15 cellular contexts compared by ENCODE assay signal in genomic region chr15:39880718-39881387, GRCh38. TPM values are rescaled to one million over a fixed set of nuclear protein-coding genes. Genes with fewer than 3 reads are reported as not detected.
"Had no signal": no experiment of that assay in that cellular context is flagged by ENCODE, and none has a peak within 500 bp of the region (broad histone marks: within the 10 kb centered on the region; RNA-seq: fewer than 3 reads in every experiment).

No MANE protein-coding gene starts in this region.

- H3K27me3 Mint-ChIP-seq: naive B cell had no signal

- DNase-seq: activated CD4-positive, alpha-beta T cell treated with anti-CD3 and anti-CD28 coated beads for 4 hours; activated CD8-positive, alpha-beta memory T cell treated with anti-CD3 and anti-CD28 coated beads, Interleukin-2, amount 50 U/mL, for 4 hours; activated CD8-positive, alpha-beta T cell treated with anti-CD3 and anti-CD28 coated beads, Interleukin-2, amount 10 ng/mL, durations not matched to agents 7 days and 5 days; activated gamma-delta T cell; activated T-cell treated with anti-CD3 and anti-CD28 coated beads, Interleukin-2, amount 50 U/mL, for 72 hours; erythroblast; hypothalamus; kidney; left lung; mammary epithelial cell; naive B cell had no signal

- H3K4me2 ChIP-seq: neural progenitor cell had no signal

- H3K36me3 Mint-ChIP-seq: activated naive CD4-positive, alpha-beta T cell treated with anti-CD3 and anti-CD28 coated beads, Interleukin-2, amount 50 U/mL, for 72 hours; naive B cell; neural progenitor cell; stimulated activated effector memory CD8-positive, alpha-beta T cell treated with anti-CD3 and anti-CD28 coated beads, Interleukin-12 subunit alpha, Interleukin-12 subunit beta, amount 100 ng/mL, for 72 hours had no signal

- H2AFZ ChIP-seq: neural progenitor cell had no signal

- H3K4me1 Mint-ChIP-seq: naive B cell; neural progenitor cell; stimulated activated effector memory CD8-positive, alpha-beta T cell treated with anti-CD3 and anti-CD28 coated beads, Interleukin-12 subunit alpha, Interleukin-12 subunit beta, amount 100 ng/mL, for 72 hours had no signal

- H3K9me3 Mint-ChIP-seq: activated naive CD4-positive, alpha-beta T cell treated with anti-CD3 and anti-CD28 coated beads, Interleukin-2, amount 50 U/mL, for 72 hours; activated T-cell treated with anti-CD3 and anti-CD28 coated beads, Interleukin-2, amount 50 U/mL, for 72 hours; naive B cell; neural progenitor cell; stimulated activated effector memory CD8-positive, alpha-beta T cell treated with anti-CD3 and anti-CD28 coated beads, Interleukin-12 subunit alpha, Interleukin-12 subunit beta, amount 100 ng/mL, for 72 hours; WTC11 had no signal

- H3K27me3 ChIP-seq: left lung, neural progenitor cell had no signal

- H3K4me3 ChIP-seq: left lung, neural progenitor cell had no signal

- H3K27ac Mint-ChIP-seq: activated CD8-positive, alpha-beta T cell treated with anti-CD3 and anti-CD28 coated beads, Interleukin-2, amount 10 ng/mL, durations not matched to agents 7 days and 5 days; activated naive CD4-positive, alpha-beta T cell treated with anti-CD3 and anti-CD28 coated beads, Interleukin-2, amount 50 U/mL, for 72 hours; activated T-cell treated with anti-CD3 and anti-CD28 coated beads, Interleukin-2, amount 50 U/mL, for 72 hours; naive B cell; neural progenitor cell; stimulated activated effector memory CD8-positive, alpha-beta T cell treated with anti-CD3 and anti-CD28 coated beads, Interleukin-12 subunit alpha, Interleukin-12 subunit beta, amount 100 ng/mL, for 72 hours had no signal

- H3K9ac ChIP-seq: neural progenitor cell had no signal

- H3K36me3 ChIP-seq: left lung, neural progenitor cell had no signal

- H3K27ac ChIP-seq: left lung, neural progenitor cell had no signal

- H3K4me3 Mint-ChIP-seq: activated CD8-positive, alpha-beta T cell treated with anti-CD3 and anti-CD28 coated beads, Interleukin-2, amount 10 ng/mL, durations not matched to agents 7 days and 5 days; activated T-cell treated with anti-CD3 and anti-CD28 coated beads, Interleukin-2, amount 50 U/mL, for 72 hours; naive B cell; neural progenitor cell; stimulated activated effector memory CD8-positive, alpha-beta T cell treated with anti-CD3 and anti-CD28 coated beads, Interleukin-12 subunit alpha, Interleukin-12 subunit beta, amount 100 ng/mL, for 72 hours; WTC11 had no signal

- H3K9me3 ChIP-seq: left lung had no signal

- H3K4me1 ChIP-seq: left lung had no signal

RNA-seq across cellular contexts. Expression of gene GPR176, which starts 39.2 kb away (rescaled TPM):
- total RNA-seq: activated CD8-positive, alpha-beta T cell treated with anti-CD3 and anti-CD28 coated beads, Interleukin-2, amount 10 ng/mL, durations not matched to agents 7 days and 5 days had no signal
